Comparison of ENCODE assay signal across 1 cellular context in the genomic region with DNA sequence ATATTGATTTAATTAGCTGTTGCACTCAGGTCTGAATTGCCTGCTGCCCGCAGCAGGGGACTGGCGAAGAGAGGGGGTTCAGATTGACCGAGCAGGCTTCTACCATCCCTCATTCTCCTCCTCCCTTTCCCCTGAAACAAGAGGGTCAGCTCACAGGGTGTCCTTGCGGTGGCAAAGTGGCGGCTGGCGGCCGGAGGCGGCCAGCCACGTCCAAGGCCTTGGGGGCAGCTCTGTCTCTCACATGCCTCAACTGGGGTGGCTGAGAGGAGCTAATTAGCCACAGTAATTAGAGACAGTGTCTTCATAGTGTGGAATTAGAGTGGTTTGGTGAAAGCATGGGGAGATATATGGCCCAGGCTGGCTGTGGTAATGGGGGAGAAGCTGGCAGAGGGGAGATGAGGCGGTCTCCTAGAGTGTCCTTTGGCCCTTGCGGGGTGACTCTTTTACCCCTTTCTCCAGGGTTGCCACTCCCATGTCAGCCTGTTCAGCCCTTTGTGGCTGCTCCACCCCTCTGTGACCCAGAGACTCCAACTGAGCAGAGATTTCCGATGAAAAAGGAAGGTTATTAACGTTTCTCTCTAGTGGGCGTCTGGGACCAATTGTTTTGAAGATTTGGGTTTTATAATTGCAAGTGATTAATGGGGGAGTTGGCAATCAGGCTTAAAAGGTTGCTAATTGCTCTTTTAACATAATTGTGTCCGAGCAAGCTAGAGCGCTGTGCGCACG.
TF ChIP-seq lines count a peak whose summit lies in the region.

No MANE protein-coding gene starts in this region.

TF ChIP-seq in HepG2, 621 proteins besides CTCF, POLR2A, EP300 and RAD21 (continued from another document):
- TF ChIP-seq, protein P1, sequence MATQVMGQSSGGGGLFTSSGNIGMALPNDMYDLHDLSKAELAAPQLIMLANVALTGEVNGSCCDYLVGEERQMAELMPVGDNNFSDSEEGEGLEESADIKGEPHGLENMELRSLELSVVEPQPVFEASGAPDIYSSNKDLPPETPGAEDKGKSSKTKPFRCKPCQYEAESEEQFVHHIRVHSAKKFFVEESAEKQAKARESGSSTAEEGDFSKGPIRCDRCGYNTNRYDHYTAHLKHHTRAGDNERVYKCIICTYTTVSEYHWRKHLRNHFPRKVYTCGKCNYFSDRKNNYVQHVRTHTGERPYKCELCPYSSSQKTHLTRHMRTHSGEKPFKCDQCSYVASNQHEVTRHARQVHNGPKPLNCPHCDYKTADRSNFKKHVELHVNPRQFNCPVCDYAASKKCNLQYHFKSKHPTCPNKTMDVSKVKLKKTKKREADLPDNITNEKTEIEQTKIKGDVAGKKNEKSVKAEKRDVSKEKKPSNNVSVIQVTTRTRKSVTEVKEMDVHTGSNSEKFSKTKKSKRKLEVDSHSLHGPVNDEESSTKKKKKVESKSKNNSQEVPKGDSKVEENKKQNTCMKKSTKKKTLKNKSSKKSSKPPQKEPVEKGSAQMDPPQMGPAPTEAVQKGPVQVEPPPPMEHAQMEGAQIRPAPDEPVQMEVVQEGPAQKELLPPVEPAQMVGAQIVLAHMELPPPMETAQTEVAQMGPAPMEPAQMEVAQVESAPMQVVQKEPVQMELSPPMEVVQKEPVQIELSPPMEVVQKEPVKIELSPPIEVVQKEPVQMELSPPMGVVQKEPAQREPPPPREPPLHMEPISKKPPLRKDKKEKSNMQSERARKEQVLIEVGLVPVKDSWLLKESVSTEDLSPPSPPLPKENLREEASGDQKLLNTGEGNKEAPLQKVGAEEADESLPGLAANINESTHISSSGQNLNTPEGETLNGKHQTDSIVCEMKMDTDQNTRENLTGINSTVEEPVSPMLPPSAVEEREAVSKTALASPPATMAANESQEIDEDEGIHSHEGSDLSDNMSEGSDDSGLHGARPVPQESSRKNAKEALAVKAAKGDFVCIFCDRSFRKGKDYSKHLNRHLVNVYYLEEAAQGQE (IDR thresholded peaks at IDR 0.05; ENCODE audit: borderline replicate concordance in 1 of 2, low read depth in 1 of 2, low read length in 2 of 2): no peak
- TF ChIP-seq BRF2 (CRISPR knock-in tag; IDR thresholded peaks at IDR 0.05): no peak
- no peak for TF ChIP-seq ZNF567 (CRISPR knock-in tag; IDR thresholded peaks at IDR 0.05; ENCODE audit: borderline replicate concordance)
- TF ChIP-seq ZNF607 (CRISPR knock-in tag; IDR thresholded peaks at IDR 0.05; ENCODE audit: borderline replicate concordance): no peak
- TF ChIP-seq, protein P2, sequence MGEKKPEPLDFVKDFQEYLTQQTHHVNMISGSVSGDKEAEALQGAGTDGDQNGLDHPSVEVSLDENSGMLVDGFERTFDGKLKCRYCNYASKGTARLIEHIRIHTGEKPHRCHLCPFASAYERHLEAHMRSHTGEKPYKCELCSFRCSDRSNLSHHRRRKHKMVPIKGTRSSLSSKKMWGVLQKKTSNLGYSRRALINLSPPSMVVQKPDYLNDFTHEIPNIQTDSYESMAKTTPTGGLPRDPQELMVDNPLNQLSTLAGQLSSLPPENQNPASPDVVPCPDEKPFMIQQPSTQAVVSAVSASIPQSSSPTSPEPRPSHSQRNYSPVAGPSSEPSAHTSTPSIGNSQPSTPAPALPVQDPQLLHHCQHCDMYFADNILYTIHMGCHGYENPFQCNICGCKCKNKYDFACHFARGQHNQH (CRISPR knock-in tag; IDR thresholded peaks at IDR 0.05): no peak
- no peak for TF ChIP-seq KAT8 (CRISPR knock-in tag; IDR thresholded peaks at IDR 0.05)
- TF ChIP-seq CBX2 (IDR thresholded peaks at IDR 0.05; ENCODE audit: low read depth, low read length): no peak
- no peak for TF ChIP-seq CBX2 (CRISPR knock-in tag; IDR thresholded peaks at IDR 0.05; ENCODE audit: low read depth)
- no peak for TF ChIP-seq FLYWCH1 (CRISPR knock-in tag; IDR thresholded peaks at IDR 0.05)
- TF ChIP-seq JUND (CRISPR knock-in tag; IDR thresholded peaks at IDR 0.05): no peak
- TF ChIP-seq MED13 (CRISPR knock-in tag; IDR thresholded peaks at IDR 0.05): no peak
- no peak for TF ChIP-seq ZSCAN31 (CRISPR knock-in tag; IDR thresholded peaks at IDR 0.05; ENCODE audit: low read depth)
- TF ChIP-seq PBX3 (CRISPR knock-in tag; IDR thresholded peaks at IDR 0.05; ENCODE audit: borderline replicate concordance): no peak
TF ChIP-seq in HepG2: peak in this region for 0.
